In the genomic region with DNA sequence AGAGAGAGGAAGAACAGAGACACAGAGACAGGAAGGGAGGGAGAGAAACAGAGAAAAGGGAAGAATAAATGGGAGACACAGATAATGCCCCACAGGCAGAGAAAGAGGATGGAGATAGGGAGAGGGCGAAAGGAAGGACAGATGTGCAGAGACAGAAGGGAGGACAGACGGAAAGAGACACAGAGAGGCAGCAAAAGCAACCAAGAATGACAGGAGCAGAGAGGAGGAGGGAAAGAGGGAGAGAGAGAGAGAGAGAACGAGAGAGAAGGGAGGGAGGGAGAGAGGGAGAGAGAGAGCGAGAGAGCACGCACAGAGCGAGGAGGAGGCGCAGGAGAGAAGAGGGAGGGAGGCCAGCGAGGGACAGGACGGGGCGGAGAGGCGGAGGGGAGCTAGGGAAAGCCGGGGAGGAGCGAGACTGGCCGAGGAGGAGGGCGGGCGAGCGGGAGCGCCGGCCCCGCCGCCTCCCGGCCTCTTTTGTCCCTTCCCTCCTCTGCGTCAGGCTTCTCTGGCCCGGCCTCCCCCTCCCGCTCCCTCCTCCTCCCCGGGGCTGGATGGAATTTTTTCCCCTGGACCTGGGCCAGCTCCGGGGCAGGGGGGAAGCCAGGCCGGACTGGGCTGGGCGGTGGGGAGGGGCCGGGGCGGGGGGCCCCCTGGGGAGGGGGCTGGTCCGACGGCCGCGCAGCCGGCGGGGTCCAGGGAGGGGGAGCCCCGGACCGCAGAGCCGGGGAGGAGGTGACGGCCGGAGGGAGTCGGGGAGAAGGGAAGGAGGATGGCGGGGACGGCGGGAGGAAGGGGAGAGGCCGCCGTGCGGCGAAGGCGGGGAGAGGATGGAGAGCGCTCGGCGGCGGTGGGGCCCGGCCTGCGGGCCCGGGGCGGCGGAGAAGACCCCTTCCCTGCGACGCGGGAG, we compare ENCODE assay signal across 8 cellular contexts. TPM values are rescaled to one million over a fixed set of nuclear protein-coding genes. Genes with fewer than 3 reads are reported as not detected.
DNase-seq lines count a peak whose midpoint lies in the region; ATAC-seq and TF ChIP-seq lines count a peak whose summit lies in the region.

No MANE protein-coding gene starts in this region.

- H3K9ac ChIP-seq in trophoblast cell (ENCODE audit: low read length): peak overlapping the region; percentile 81

- H3K79me2 ChIP-seq in trophoblast cell (ENCODE audit: control insufficient read depth, insufficient read depth, low read length, poor library complexity): peaks cover 51% of the 10 kb centered on the region

- peak overlapping the region; percentile 27 for H2BK12ac ChIP-seq in trophoblast cell (ENCODE audit: low read length)

- H3K14ac ChIP-seq in trophoblast cell (ENCODE audit: low read length): peak overlapping the region; percentile 97

- peaks cover 17 to 19% of the 10 kb centered on the region in 2 experiments for H3K36me3 ChIP-seq in trophoblast cell (ENCODE audit: control insufficient read depth in 1 of 2, insufficient read depth in 2 of 2, low read length in 2 of 2)

- peak; percentile 89 for DNase-seq in ACHN
- DNase-seq in GM20000 (ENCODE audit: low spot score): peak; percentile 49
- peak; percentile 87 for DNase-seq in NCI-H748 treated with DMSO at 0.1 percent for 48 hours (lab: John Stamatoyannopoulos, UW)
- DNase-seq in astrocyte of the spinal cord (ENCODE audit: low read depth, low spot score): peak; percentile 98
- peak; percentile 95 to 97 (median 96) for DNase-seq in right cardiac atrium
- DNase-seq in trophoblast cell: peak; percentile 87 to 88

- H3K27ac ChIP-seq in right cardiac atrium (ENCODE audit: low read length) (peak overlapping the region; percentile 90), trophoblast cell (ENCODE audit: low read depth, low read length) (peak overlapping the region; percentile 98)

- H3K4ac ChIP-seq in trophoblast cell (ENCODE audit: low read depth, low read length): peak overlapping the region; percentile 93

- peak overlapping the region; percentile 93 for H4K8ac ChIP-seq in trophoblast cell (ENCODE audit: low read depth, low read length)

- H3K23ac ChIP-seq in trophoblast cell (ENCODE audit: low read length): no peak overlapping the region

- peak overlapping the region; percentile 99 for H2BK5ac ChIP-seq in trophoblast cell (ENCODE audit: low read depth, low read length, poor library complexity)

- peak overlapping the region; percentile 100 for H4K91ac ChIP-seq in trophoblast cell (ENCODE audit: low read depth, low read length)

- intact Hi-C loops in right cardiac atrium (cut with DNase I): loop anchor here in 2 of 4 donors (10.0 kb wide), 2 partner anchors 96 to 116 kb away; no protein-coding TSS in a partner anchor

- TF ChIP-seq CTCF in GM20000 (IDR thresholded peaks at IDR 0.05; ENCODE audit: extremely low read depth, missing control alignments) (no peak), astrocyte of the spinal cord (IDR thresholded peaks at IDR 0.05; ENCODE audit: low read depth, low read length) (no peak)

- peak overlapping the region; percentile 84 for H3K4me3 ChIP-seq in astrocyte of the spinal cord (ENCODE audit: low read depth, low read length)
- peak overlapping the region; percentile 98 for H3K4me3 ChIP-seq in right cardiac atrium (ENCODE audit: low read length)
- H3K4me3 ChIP-seq in trophoblast cell (ENCODE audit: low read depth, low read length): peak overlapping the region; percentile 90

- H3K9me3 ChIP-seq in right cardiac atrium (ENCODE audit: control insufficient read depth, low read length) (no peaks in the 10 kb centered on the region), trophoblast cell (ENCODE audit: insufficient read depth, low read depth, low read length) (no peaks in the 10 kb centered on the region)

- H4K12ac ChIP-seq in trophoblast cell (ENCODE audit: low read depth, low read length): peak overlapping the region; percentile 79

- H3K27me3 ChIP-seq in right cardiac atrium (ENCODE audit: control insufficient read depth, insufficient read depth) (no peaks in the 10 kb centered on the region), trophoblast cell (ENCODE audit: insufficient read depth, low read length) (no peaks in the 10 kb centered on the region)

- peak overlapping the region; percentile 2 for H2AFZ ChIP-seq in trophoblast cell (ENCODE audit: insufficient read depth, low read length, poor library complexity)

- H3K4me2 ChIP-seq in trophoblast cell (ENCODE audit: low read length): peak overlapping the region; percentile 77

- H2AK5ac ChIP-seq in trophoblast cell (ENCODE audit: low read length): peak overlapping the region; percentile 89

- H3K79me1 ChIP-seq in trophoblast cell (ENCODE audit: low read length): peaks cover 39% of the 10 kb centered on the region

- ATAC-seq in right cardiac atrium (peak; percentile 89 to 93), HG02763 (IDR thresholded peaks at IDR 0.05; ENCODE audit: unreplicated experiment) (no peak), HG03460 (IDR thresholded peaks at IDR 0.05; ENCODE audit: unreplicated experiment) (no peak)

- H2BK120ac ChIP-seq in trophoblast cell (ENCODE audit: insufficient read depth, low read length, poor library complexity): peak overlapping the region; percentile 97

- in situ Hi-C loops in ACHN (cut with HindIII; ENCODE audit: low pct_ligation_motif_present, low pct_unique_long_range_greater_than_20kb, low sequenced_read_pairs): no loop called here
- in situ Hi-C loops in astrocyte of the spinal cord (cut with HindIII; ENCODE audit: low sequenced_read_pairs): no loop called here

- peak overlapping the region; percentile 95 for H3K18ac ChIP-seq in trophoblast cell (ENCODE audit: low read length)

- H3K4me1 ChIP-seq in right cardiac atrium (ENCODE audit: control insufficient read depth, insufficient read depth, low read length): peaks cover 2% of the 10 kb centered on the region
- H3K4me1 ChIP-seq in trophoblast cell (ENCODE audit: control insufficient read depth in 1 of 2, insufficient read depth in 2 of 2, low read length in 2 of 2): peaks cover 21 to 28% of the 10 kb centered on the region in 2 experiments

- under 1% methylated on average over 63 of the region's 63 CpGs for WGBS in right cardiac atrium
- whole genome bisulfite sequencing in trophoblast cell (ENCODE audit: extremely low coverage, insufficient coverage, insufficient read length): no CpG with 5 or more reads among the region's 63 CpGs

RNA-seq across cellular contexts. Expression of gene SPACA6, which starts 4.2 kb away (rescaled TPM):
- total RNA-seq in right cardiac atrium: 10 to 100 TPM; 15.4 to 25.7 (median 17.2) TPM
- polyA plus RNA-seq in right cardiac atrium: 15.0 TPM
- 21.7 and 24.5 TPM in 2 replicates for polyA plus RNA-seq in trophoblast cell (2013)

RNA-seq across cellular contexts. Expression of gene HAS1, which starts 34.9 kb away (rescaled TPM):
- total RNA-seq in right cardiac atrium: 1 to 10 TPM in 3 of 4 donors, under 1 TPM in 1; 0.40 to 1.2 (median 1.1) TPM
- polyA plus RNA-seq in right cardiac atrium: 1.7 TPM
- 0.08 and 0.18 TPM in 2 replicates for polyA plus RNA-seq in trophoblast cell (2013)

RNA-seq across cellular contexts. Expression of gene SIGLEC14, which starts 42.3 kb away (rescaled TPM):
- 1 to 10 TPM; 1.7 to 5.5 (median 3.8) TPM for total RNA-seq in right cardiac atrium
- 0.75 TPM for polyA plus RNA-seq in right cardiac atrium
- polyA plus RNA-seq in trophoblast cell (2013): 1.0 TPM in 2 replicates

RNA-seq across cellular contexts. Expression of gene SIGLEC5, which starts 58.7 kb away (rescaled TPM):
- 1 to 10 TPM in 1 of 4 donors, under 1 TPM in 2, not detected in 1; 0.20 to 1.2 (median 0.88) TPM for total RNA-seq in right cardiac atrium
- not detected for polyA plus RNA-seq in right cardiac atrium
- polyA plus RNA-seq in trophoblast cell (2013): not detected in 2 replicates

Comparison
In these comparisons a context has a peak if more than half of its experiments do, and no peak if none do; other contexts are left out.
1. ATAC-seq: peak in right cardiac atrium (2 of 2); none in HG02763 (single experiment) and HG03460 (single experiment).
2. Peak in every context shown above with its lines, with median percentiles within 50 percentile points of each other: DNase-seq and H3K4me3 ChIP-seq.